24 cellular contexts compared by ENCODE assay signal in the genomic region with DNA sequence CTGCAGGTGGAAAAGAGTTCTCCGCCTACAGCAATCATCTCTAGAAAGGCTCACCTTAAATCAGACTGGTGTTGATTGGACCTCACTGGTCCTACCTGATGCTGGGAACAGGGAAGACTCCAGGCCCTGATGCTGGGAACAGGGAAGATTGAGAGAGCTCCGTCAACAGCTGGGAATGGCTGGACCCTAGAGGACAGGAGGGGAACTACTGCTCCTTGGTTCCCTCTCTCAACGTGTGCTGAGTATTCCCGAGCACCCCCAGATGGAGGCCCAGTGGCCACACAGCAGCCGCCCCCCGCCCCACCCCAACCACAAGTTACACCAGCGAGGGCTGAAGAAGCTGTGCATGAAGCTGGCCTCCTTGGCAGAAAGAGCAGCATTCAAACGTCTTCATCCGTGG.
DNase-seq lines count a peak whose midpoint lies in the region; FAIRE-seq and TF ChIP-seq lines count a peak whose summit lies in the region.
"Had no signal": no experiment of that assay in that cellular context is flagged by ENCODE, and none has a peak within 500 bp of the region (broad histone marks: within the 10 kb centered on the region; RNA-seq: fewer than 3 reads in every experiment).

No MANE protein-coding gene starts in this region.

- no peaks in the 10 kb centered on the region for H4K20me1 ChIP-seq in H1 (replicated peaks in 1 of 2; ENCODE audit: control insufficient read depth in 1 of 2, insufficient read depth in 2 of 2, low read length in 2 of 2)

- no peak overlapping the region; the same call in 1 of the 2 replicates for H2BK15ac ChIP-seq in H1 (ENCODE audit: low read length)

- DNase-seq in GM12864 (ENCODE audit: low read depth), result no peak
- DNase-seq in HEK293T (ENCODE audit: extremely low spot score), result peak; percentile 19
- DNase-seq in H1 (ENCODE audit: low read depth in 1 of 2, low spot score in 2 of 2), result peak; percentile 23 to 63
- DNase-seq in neural crest cell (ENCODE audit: low read depth, low spot score), result no peak
- DNase-seq in Caco-2, result no peak
- no peak for DNase-seq in NCI-H128 (lab: John Stamatoyannopoulos, UW; ENCODE audit: unreplicated experiment)
- DNase-seq in NCI-H226, result no peak
- DNase-seq: activated CD4-positive, CD25-positive, alpha-beta regulatory T cell; activated naive CD4-positive, alpha-beta T cell treated with anti-CD3 and anti-CD28 coated beads, Interleukin-2, amount 10 ng/mL, durations not matched to agents 7 days and 5 days; activated T-cell treated with anti-CD3 and anti-CD28 coated beads, Interleukin-2, amount 50 U/mL, for 4 hours; effector memory CD4-positive, alpha-beta T cell; naive B cell; NCI-H2029; NCI-H510A treated with DMSO at 0.1 percent for 48 hours; stimulated activated naive CD4-positive, alpha-beta T cell treated with Interleukin-2 at 50 U/mL for 16 hours; tibial artery had no signal

- H3K79me1 ChIP-seq in H1 (ENCODE audit: low read depth, low read length), result no peaks in the 10 kb centered on the region

- no peak overlapping the region for H2BK20ac ChIP-seq in H1 (ENCODE audit: low read length)

- H3K23me2 ChIP-seq in H1 (ENCODE audit: low read depth, low read length), result no peaks in the 10 kb centered on the region

- no peak overlapping the region for H3K27ac ChIP-seq in H1 (ENCODE audit: low read depth, low read length)
- H3K27ac ChIP-seq: ascending aorta, KMS-11, parathyroid adenoma, SJCRH30, tibial artery had no signal

- FAIRE-seq in H1 (lab: Jason Lieb, UNC), result no peak
- FAIRE-seq: islet of Langerhans had no signal

- H3K4me3 ChIP-seq in GM12864 (ENCODE audit: low read depth, low read length) (no peak overlapping the region), H1 (ENCODE audit: extremely low read depth in 1 of 4, insufficient read depth in 2 of 4, low read depth in 3 of 4, low read length in 4 of 4) (no peak overlapping the region), Caco-2 (ENCODE audit: low read depth, low read length) (no peak overlapping the region)
- H3K4me3 ChIP-seq: ascending aorta, lung, SJCRH30, tibial artery had no signal

- no peak overlapping the region for H2AK5ac ChIP-seq in H1 (ENCODE audit: low read depth, low read length)

- H3K27me3 Mint-ChIP-seq in neural crest cell (ENCODE audit: low read depth) (no peaks in the 10 kb centered on the region), Caco-2 (ENCODE audit: insufficient read depth, unreplicated experiment) (peaks cover 4% of the 10 kb centered on the region)
- H3K27me3 Mint-ChIP-seq: activated naive CD4-positive, alpha-beta T cell treated with anti-CD3 and anti-CD28 coated beads, Interleukin-2, amount 10 ng/mL, durations not matched to agents 7 days and 5 days; B cell had no signal

- no peak overlapping the region for H3K56ac ChIP-seq in H1 (replicated peaks; ENCODE audit: insufficient read length, low read depth, low read length)

- H3K9ac ChIP-seq in H1 (replicated peaks in 1 of 4; ENCODE audit: extremely low read depth in 1 of 4, low read depth in 3 of 4, low read length in 3 of 4), result no peak overlapping the region
- H3K9ac ChIP-seq: KMS-11, parathyroid adenoma had no signal

- H3K4me1 Mint-ChIP-seq in neural crest cell (no peaks in the 10 kb centered on the region), Caco-2 (ENCODE audit: low read depth, unreplicated experiment) (no peaks in the 10 kb centered on the region)
- H3K4me1 Mint-ChIP-seq: activated naive CD4-positive, alpha-beta T cell treated with anti-CD3 and anti-CD28 coated beads, Interleukin-2, amount 10 ng/mL, durations not matched to agents 7 days and 5 days; B cell; naive B cell had no signal

- no peak overlapping the region for H4K91ac ChIP-seq in H1 (replicated peaks; ENCODE audit: insufficient read length, low read length)

- H3K9me3 ChIP-seq in H1 (ENCODE audit: insufficient read depth in 2 of 2, low read depth in 1 of 2, low read length in 1 of 2), result no peaks in the 10 kb centered on the region; a peak in 1 of 4 replicates
- no peaks in the 10 kb centered on the region for H3K9me3 ChIP-seq in Caco-2
- H3K9me3 ChIP-seq: ascending aorta, SJCRH30, tibial artery had no signal

- no peak overlapping the region for H2BK5ac ChIP-seq in H1 (ENCODE audit: low read depth, low read length)

- no peak overlapping the region for H4K8ac ChIP-seq in H1 (ENCODE audit: extremely low read depth, insufficient read depth, low read length)

- peaks cover 0 to 6% (median 3%) of the 10 kb centered on the region in 4 experiments; a peak in 2 of 7 replicates for H3K4me1 ChIP-seq in H1 (replicated peaks in 1 of 4; ENCODE audit: control insufficient read depth in 3 of 4, insufficient read depth in 4 of 4, low read length in 3 of 4)
- no peaks in the 10 kb centered on the region for H3K4me1 ChIP-seq in Caco-2
- H3K4me1 ChIP-seq: ascending aorta, parathyroid adenoma, SJCRH30, tibial artery had no signal

- no peak overlapping the region for H3K23ac ChIP-seq in H1 (ENCODE audit: insufficient read length)

- no peak overlapping the region for H3K4ac ChIP-seq in H1 (replicated peaks; ENCODE audit: insufficient read length, low read depth, low read length)

- TF ChIP-seq EP300 in H1 (IDR thresholded peaks at IDR 0.05; ENCODE audit: borderline replicate concordance in 1 of 2, low read depth in 2 of 2, low read length in 2 of 2), result no peak

- TF ChIP-seq POLR2A in H1 (IDR thresholded peaks at IDR 0.05; ENCODE audit: control extremely low read depth in 1 of 2, low read depth in 2 of 2, low read length in 2 of 2), result no peak

- H3K4me2 ChIP-seq in H1 (ENCODE audit: insufficient read depth in 1 of 2, low read depth in 2 of 2, low read length in 2 of 2), result no peak overlapping the region
- H3K4me2 ChIP-seq: KMS-11 had no signal

- H2BK12ac ChIP-seq in H1 (ENCODE audit: low read depth, low read length), result no peak overlapping the region

- H4K5ac ChIP-seq in H1 (ENCODE audit: insufficient read length, low read depth, low read length), result no peak overlapping the region

- no peak overlapping the region for H3K4me3 Mint-ChIP-seq in neural crest cell
- no peak overlapping the region for H3K4me3 Mint-ChIP-seq in Caco-2 (ENCODE audit: unreplicated experiment)
- H3K4me3 Mint-ChIP-seq: activated naive CD4-positive, alpha-beta T cell treated with anti-CD3 and anti-CD28 coated beads, Interleukin-2, amount 10 ng/mL, durations not matched to agents 7 days and 5 days; activated T-cell treated with anti-CD3 and anti-CD28 coated beads, Interleukin-2, amount 50 U/mL, for 4 hours; B cell; naive B cell; T-helper 2 cell treated with Interferon-gamma antibody and Interleukin-4, amounts not matched to agents 5 μg/mL and 100 μg/mL, for 36 hours had no signal

- H3K14ac ChIP-seq in H1 (ENCODE audit: insufficient read length), result no peak overlapping the region

- TF ChIP-seq CTCF in GM12864 (IDR thresholded peaks at IDR 0.05; ENCODE audit: low read depth, low read length, missing control alignments) (peak; percentile 40), H1 (IDR thresholded peaks at IDR 0.05; ENCODE audit: control extremely low read depth in 1 of 3, insufficient read depth in 1 of 3, low read depth in 1 of 3, low read length in 3 of 3) (peak; percentile 54 to 84 (median 76)), neural crest cell (conservative IDR thresholded peaks at IDR 0.05) (peak; percentile 47), Caco-2 (IDR thresholded peaks at IDR 0.05; ENCODE audit: insufficient read depth in 1 of 2, low read depth in 1 of 2, low read length in 1 of 2, severe bottlenecking in 1 of 2, unreplicated experiment in 1 of 2) (no peak)

- TF ChIP-seq RAD21 in H1 (IDR thresholded peaks at IDR 0.05 in 1 of 2, conservative IDR thresholded peaks at IDR 0.05 in 1 of 2; ENCODE audit: low read depth in 2 of 2, low read length in 2 of 2), result peak; percentile 56 to 68

- no peak overlapping the region for H2BK120ac ChIP-seq in H1 (replicated peaks; ENCODE audit: low read depth, low read length)

- POLR2A ChIA-PET in HEK293T (lab: Yijun Ruan, JAX) (no interaction called here), H1 (lab: Charles Lee; ENCODE audit: partially characterized antibody) (no interaction called here), Caco-2 (lab: Charles Lee) (no interaction called here)

- H3K36me3 Mint-ChIP-seq in neural crest cell (ENCODE audit: low read depth), result peaks cover 4% of the 10 kb centered on the region
- H3K36me3 Mint-ChIP-seq in Caco-2 (ENCODE audit: insufficient read depth, unreplicated experiment), result no peaks in the 10 kb centered on the region
- H3K36me3 Mint-ChIP-seq: activated naive CD4-positive, alpha-beta T cell treated with anti-CD3 and anti-CD28 coated beads, Interleukin-2, amount 10 ng/mL, durations not matched to agents 7 days and 5 days; naive B cell had no signal

- 69% methylated on average over 9 of the region's 9 CpGs; no CpG with 5 or more reads in 1 of the 2 experiments for WGBS in H1 (ENCODE audit: extremely low coverage in 1 of 2, insufficient coverage in 1 of 2, insufficient read length in 1 of 2, insufficient replicate concordance in 2 of 2, low coverage in 1 of 2, low lambda C conversion rate in 2 of 2, missing lambda C conversion rate in 1 of 2), 2 experiments

- H3K27ac Mint-ChIP-seq in neural crest cell (ENCODE audit: unreplicated experiment) (no peak overlapping the region), Caco-2 (ENCODE audit: unreplicated experiment) (no peak overlapping the region)
- H3K27ac Mint-ChIP-seq: activated naive CD4-positive, alpha-beta T cell treated with anti-CD3 and anti-CD28 coated beads, Interleukin-2, amount 10 ng/mL, durations not matched to agents 7 days and 5 days; B cell; naive B cell; T-helper 2 cell treated with Interferon-gamma antibody and Interleukin-4, amounts not matched to agents 5 μg/mL and 100 μg/mL, for 36 hours had no signal

- CTCF ChIA-PET in HEK293T (lab: Yijun Ruan, JAX) (interaction anchor here (1.1 kb wide), 1 partner anchor 9 kb away, joined by 4 read pairs; no protein-coding TSS in a partner anchor), H1 (lab: Charles Lee; ENCODE audit: partially characterized antibody) (interaction anchor here (0.6 to 1.9 kb wide), 27 partner anchors 10 to 1570 kb away, joined by 3 to 13 read pairs (median 4); no protein-coding TSS in a partner anchor), Caco-2 (lab: Charles Lee) (no interaction called here)

- H3K27me3 ChIP-seq in H1 (replicated peaks in 1 of 4; ENCODE audit: control insufficient read depth in 3 of 4, extremely low read depth in 1 of 4, insufficient read depth in 3 of 4, low read length in 3 of 4) (no peaks in the 10 kb centered on the region; a peak in 1 of 7 replicates), Caco-2 (replicated peaks; ENCODE audit: control insufficient read depth, insufficient read depth, low read length) (no peaks in the 10 kb centered on the region)
- H3K27me3 ChIP-seq: ascending aorta, SJCRH30, tibial artery had no signal

- H3K9me3 Mint-ChIP-seq in neural crest cell, result peaks cover 2% of the 10 kb centered on the region
- H3K9me3 Mint-ChIP-seq in Caco-2 (ENCODE audit: unreplicated experiment), result peaks cover 9% of the 10 kb centered on the region

- H3K79me2 ChIP-seq in H1 (ENCODE audit: control insufficient read depth in 1 of 2, insufficient read depth in 2 of 2, low read length in 2 of 2), result no peaks in the 10 kb centered on the region
- H3K79me2 ChIP-seq: parathyroid adenoma had no signal

- no peak overlapping the region for H2AFZ ChIP-seq in H1 (ENCODE audit: low read length)
- H2AFZ ChIP-seq: parathyroid adenoma had no signal

- no TSS peak for BruUV-seq in Caco-2 (replicated peaks; lab: Mats Ljungman, UMichigan)

- H3K18ac ChIP-seq in H1 (ENCODE audit: extremely low read depth, low read length), result no peak overlapping the region

- H3K36me3 ChIP-seq in H1 (ENCODE audit: control insufficient read depth in 2 of 4, insufficient read depth in 4 of 4, low read length in 3 of 4), result no peaks in the 10 kb centered on the region
- no peaks in the 10 kb centered on the region for H3K36me3 ChIP-seq in Caco-2 (ENCODE audit: control insufficient read depth, insufficient read depth, low read length)
- H3K36me3 ChIP-seq: ascending aorta, SJCRH30, tibial artery had no signal

- intact Hi-C loops in Caco-2 (cut with micrococcal nuclease; ENCODE audit: unreplicated experiment), result no loop called here

Comparison
In these comparisons a context has a peak if more than half of its experiments do, and no peak if none do; other contexts are left out.
1. DNase-seq: peak in HEK293T (single experiment) and H1 (2 of 2); none in GM12864 (single experiment), neural crest cell (single experiment), Caco-2 (0 of 2), NCI-H128 (single experiment) and NCI-H226 (single experiment).
2. CTCF ChIP-seq: peak in GM12864 (single experiment), H1 (3 of 3) and neural crest cell (single experiment); none in Caco-2 (0 of 2).